ENCODE assay signal across 8 cellular contexts in the genomic region with DNA sequence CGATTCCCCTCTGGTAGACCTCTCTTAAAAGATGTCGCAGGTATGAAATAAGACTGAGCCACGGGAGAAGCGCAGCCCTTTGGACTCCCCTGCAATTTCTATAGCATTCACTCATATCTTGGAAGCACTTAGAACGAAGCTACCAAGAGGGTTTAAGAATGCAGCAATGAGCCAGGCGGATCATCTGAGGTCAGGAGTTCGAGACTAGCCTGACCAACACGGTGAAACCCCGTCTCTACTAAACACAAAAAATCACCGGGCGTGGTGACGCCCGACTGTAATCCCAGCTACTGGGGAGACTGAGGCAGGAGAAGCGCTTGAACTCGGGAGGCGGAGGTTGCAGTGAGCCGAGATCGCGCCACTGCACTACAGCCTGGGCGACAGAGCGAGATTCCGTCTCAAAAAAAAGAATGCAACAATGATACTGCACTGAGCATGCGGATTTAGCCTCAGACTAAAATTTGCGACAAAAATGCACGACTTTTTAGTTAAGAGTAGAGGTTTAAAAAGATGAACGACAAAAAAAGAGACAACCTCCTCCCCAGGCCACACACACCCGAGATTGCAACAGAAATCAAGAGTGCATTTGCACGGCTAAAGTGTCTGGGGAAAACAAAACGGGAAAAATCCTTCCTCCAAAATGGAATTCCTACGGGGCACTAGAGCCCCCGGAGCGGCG. TPM values are rescaled to one million over a fixed set of nuclear protein-coding genes. Genes with fewer than 3 reads are reported as not detected.
A peak's percentile ranks its signal among the peaks of the same experiment; 100 is the strongest.
DNase-seq lines count a peak whose midpoint lies in the region; ATAC-seq, FAIRE-seq and TF ChIP-seq lines count a peak whose summit lies in the region.

No MANE protein-coding gene starts in this region.

- FAIRE-seq in bronchial epithelial cell (lab: Jason Lieb, UNC) (no peak), frontal cortex (lab: Jason Lieb, UNC) (no peak)

- ATAC-seq in right lobe of liver: peak in 1 of 4 donors; percentile 6
- no peak for ATAC-seq in GM21786 (IDR thresholded peaks at IDR 0.05; ENCODE audit: unreplicated experiment)

- H3K4me1 ChIP-seq in right lobe of liver (peaks cover 0 to 18% (median 2%) of the 10 kb centered on the region in 4 donors), tibial nerve (peaks cover 0 to 52% (median 24%) of the 10 kb centered on the region in 4 donors)

- H3K27ac ChIP-seq in C4-2B (peak overlapping the region; percentile 99), right lobe of liver (peak overlapping the region; percentile 82 to 93 (median 87)), tibial nerve (peak overlapping the region; percentile 81 to 94 (median 90))

- H3K4me3 ChIP-seq in bronchial epithelial cell (ENCODE audit: low read depth, low read length) (peak overlapping the region; percentile 95), right lobe of liver (peak overlapping the region; percentile 97 to 99 (median 98)), tibial nerve (peak overlapping the region; percentile 74 to 96 (median 90))

- TF ChIP-seq EP300 in tibial nerve (IDR thresholded peaks at IDR 0.05): no peak

- H3K27me3 ChIP-seq in bronchial epithelial cell (ENCODE audit: control insufficient read depth, insufficient read depth, low read length) (no peaks in the 10 kb centered on the region), right lobe of liver (no peaks in the 10 kb centered on the region), tibial nerve (no peaks in the 10 kb centered on the region)

- H3K36me3 ChIP-seq in bronchial epithelial cell (ENCODE audit: control insufficient read depth, insufficient read depth, low read length): peaks cover 9% of the 10 kb centered on the region
- peaks cover 0 to 4% (median 2%) of the 10 kb centered on the region in 4 donors for H3K36me3 ChIP-seq in right lobe of liver
- peaks cover 0 to 38% (median 0%) of the 10 kb centered on the region in 3 donors for H3K36me3 ChIP-seq in tibial nerve

- no peak for TF ChIP-seq POLR2A in right lobe of liver (IDR thresholded peaks at IDR 0.05)
- TF ChIP-seq POLR2A in tibial nerve (IDR thresholded peaks at IDR 0.05): no peak

- intact Hi-C loops in right lobe of liver (cut with DNase I): no loop called here

- TF ChIP-seq CTCF in C4-2B (conservative IDR thresholded peaks at IDR 0.05): no peak
- no peak for TF ChIP-seq CTCF in bronchial epithelial cell (IDR thresholded peaks at IDR 0.05; ENCODE audit: insufficient read depth, low read length, severe bottlenecking)
- TF ChIP-seq CTCF in right lobe of liver (IDR thresholded peaks at IDR 0.05): no peak
- no peak for TF ChIP-seq CTCF in tibial nerve (IDR thresholded peaks at IDR 0.05)

- WGBS in right lobe of liver (ENCODE audit: insufficient coverage, low coverage, low lambda C conversion rate, missing lambda C conversion rate): 0% methylated on average over 25 of the region's 33 CpGs
- 1 to 2% methylated on average over 33 of the region's 33 CpGs for WGBS in tibial nerve, 2 donors

- DNase-seq in NCI-H69 (lab: John Stamatoyannopoulos, UW) (peak; percentile 60), bronchial epithelial cell (ENCODE audit: low read depth) (no peak), right lobe of liver (no peak), tibial nerve (ENCODE audit: low spot score in 2 of 2) (no peak), NCI-H510A treated with DMSO at 0.1 percent for 48 hours (lab: John Stamatoyannopoulos, UW) (no peak), frontal cortex (ENCODE audit: low spot score in 2 of 2) (no peak)

- H3K9me3 ChIP-seq in right lobe of liver (no peaks in the 10 kb centered on the region), tibial nerve (no peaks in the 10 kb centered on the region)

RNA-seq across cellular contexts. Expression of gene TOMM20, which starts 0.7 kb away (rescaled TPM):
- total RNA-seq in bronchial epithelial cell (63.6 and 99.0 TPM in 2 replicates), right lobe of liver (10 to 100 TPM; 33.0 to 59.2 (median 42.7) TPM), tibial nerve (100 to 1,000 TPM in 1 of 4 donors, 10 to 100 TPM in 3; 57.6 to 105 (median 83.1) TPM), frontal cortex (205 TPM)

RNA-seq across cellular contexts. Expression of gene RBM34, which starts 33.1 kb away (rescaled TPM):
- 60.6 and 63.4 TPM in 2 replicates for total RNA-seq in bronchial epithelial cell
- total RNA-seq in right lobe of liver: 10 to 100 TPM; 16.6 to 37.7 (median 24.7) TPM
- 10 to 100 TPM; 47.4 to 92.5 (median 51.2) TPM for total RNA-seq in tibial nerve
- total RNA-seq in frontal cortex: 58.7 TPM
